1 cellular context compared by ENCODE assay signal in genomic region chr1:150696995-150697927, GRCh38.
TF ChIP-seq lines count a peak whose summit lies in the region.

TSS of gene GOLPH3L (minus strand) at chr1:150697154. CDS start at chr1:150694838, 2,316 bp downstream.

TF ChIP-seq in SK-N-SH, 30 proteins besides CTCF, POLR2A, EP300 and RAD21 (continued from another document):
- TF ChIP-seq IRF3 (IDR thresholded peaks at IDR 0.05; ENCODE audit: low read depth, low read length) = peak; percentile 91
- TF ChIP-seq TCF12 (IDR thresholded peaks at IDR 0.05) = peak; percentile 22; the same call in 1 of the 2 replicates
- TF ChIP-seq ELF1 (IDR thresholded peaks at IDR 0.05) = peak; percentile 85
- no peak for TF ChIP-seq NRF1 (IDR thresholded peaks at IDR 0.05; ENCODE audit: low read depth, low read length)
- TF ChIP-seq, protein P1, sequence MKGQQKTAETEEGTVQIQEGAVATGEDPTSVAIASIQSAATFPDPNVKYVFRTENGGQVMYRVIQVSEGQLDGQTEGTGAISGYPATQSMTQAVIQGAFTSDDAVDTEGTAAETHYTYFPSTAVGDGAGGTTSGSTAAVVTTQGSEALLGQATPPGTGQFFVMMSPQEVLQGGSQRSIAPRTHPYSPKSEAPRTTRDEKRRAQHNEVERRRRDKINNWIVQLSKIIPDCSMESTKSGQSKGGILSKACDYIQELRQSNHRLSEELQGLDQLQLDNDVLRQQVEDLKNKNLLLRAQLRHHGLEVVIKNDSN (IDR thresholded peaks at IDR 0.05; ENCODE audit: borderline replicate concordance, low read depth) = no peak
- no peak for TF ChIP-seq ZBTB33 (IDR thresholded peaks at IDR 0.05; ENCODE audit: borderline replicate concordance, low read depth)
- TF ChIP-seq MEF2A (IDR thresholded peaks at IDR 0.05; ENCODE audit: borderline replicate concordance, low read depth) = no peak
